1 cellular context compared by ENCODE assay signal in genomic region chr20:31706607-31707257, GRCh38.
TF ChIP-seq lines count a peak whose summit lies in the region.

No MANE protein-coding gene starts in this region.

TF ChIP-seq in A549, 52 proteins besides CTCF, POLR2A, EP300 and RAD21 (continued from another document):
- TF ChIP-seq ATOH8 (CRISPR knock-in tag; IDR thresholded peaks at IDR 0.05; ENCODE audit: low read depth) (peak; percentile 84), HOXB5 (CRISPR knock-in tag; IDR thresholded peaks at IDR 0.05) (peak; percentile 89; the same call in 1 of the 2 replicates), EHF (CRISPR knock-in tag; IDR thresholded peaks at IDR 0.05) (peak; percentile 90), CEBPB (IDR thresholded peaks at IDR 0.05) (peak; percentile 95 to 97), ZC3H11A (IDR thresholded peaks at IDR 0.05) (no peak), GATA3 (IDR thresholded peaks at IDR 0.05; ENCODE audit: borderline replicate concordance) (peak; percentile 71), MYC (IDR thresholded peaks at IDR 0.05; ENCODE audit: borderline replicate concordance, low read length) (no peak), HEYL (CRISPR knock-in tag; IDR thresholded peaks at IDR 0.05) (0 out of 2 replicates have a peak, but pooled peaks have one; percentile 26), TFCP2L1 (CRISPR knock-in tag; IDR thresholded peaks at IDR 0.05) (no peak), HMGXB4 (CRISPR knock-in tag; IDR thresholded peaks at IDR 0.05; ENCODE audit: borderline replicate concordance) (no peak), JUN (IDR thresholded peaks at IDR 0.05) (peak; percentile 89 to 96; a peak in 4 of 5 replicates), JUNB (IDR thresholded peaks at IDR 0.05) (peak; percentile 63), HOXA7 (CRISPR knock-in tag; IDR thresholded peaks at IDR 0.05) (peak; percentile 26; the same call in 1 of the 2 replicates), HOXB13 (CRISPR knock-in tag; IDR thresholded peaks at IDR 0.05; ENCODE audit: low read depth) (peak; percentile 93)
- TF ChIP-seq, protein P1, sequence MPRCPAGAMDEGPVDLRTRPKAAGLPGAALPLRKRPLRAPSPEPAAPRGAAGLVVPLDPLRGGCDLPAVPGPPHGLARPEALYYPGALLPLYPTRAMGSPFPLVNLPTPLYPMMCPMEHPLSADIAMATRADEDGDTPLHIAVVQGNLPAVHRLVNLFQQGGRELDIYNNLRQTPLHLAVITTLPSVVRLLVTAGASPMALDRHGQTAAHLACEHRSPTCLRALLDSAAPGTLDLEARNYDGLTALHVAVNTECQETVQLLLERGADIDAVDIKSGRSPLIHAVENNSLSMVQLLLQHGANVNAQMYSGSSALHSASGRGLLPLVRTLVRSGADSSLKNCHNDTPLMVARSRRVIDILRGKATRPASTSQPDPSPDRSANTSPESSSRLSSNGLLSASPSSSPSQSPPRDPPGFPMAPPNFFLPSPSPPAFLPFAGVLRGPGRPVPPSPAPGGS (IDR thresholded peaks at IDR 0.05): peak; percentile 84; the same call in 2 of the 3 replicates
- TF ChIP-seq, protein P2, sequence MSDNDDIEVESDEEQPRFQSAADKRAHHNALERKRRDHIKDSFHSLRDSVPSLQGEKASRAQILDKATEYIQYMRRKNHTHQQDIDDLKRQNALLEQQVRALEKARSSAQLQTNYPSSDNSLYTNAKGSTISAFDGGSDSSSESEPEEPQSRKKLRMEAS (IDR thresholded peaks at IDR 0.05): peak; percentile 63
